25 cellular contexts compared by ENCODE assay signal in genomic region chr18:39752351-39752750, GRCh38.
A peak's percentile ranks its signal among the peaks of the same experiment; 100 is the strongest.
DNase-seq lines count a peak whose midpoint lies in the region; ATAC-seq and TF ChIP-seq lines count a peak whose summit lies in the region.
"Had no signal": no experiment of that assay in that cellular context is flagged by ENCODE, and none has a peak within 500 bp of the region (broad histone marks: within the 10 kb centered on the region; RNA-seq: fewer than 3 reads in every experiment).

No MANE protein-coding gene starts in this region.

- TF ChIP-seq POLR2A in testis (IDR thresholded peaks at IDR 0.05): no peak

- in situ Hi-C loops in HAP-1 (cut with MboI; ENCODE audit: low sequenced_read_pairs): no loop called here

- H3K4me3 Mint-ChIP-seq in endodermal cell (no peak overlapping the region), neural crest cell (no peak overlapping the region)
- H3K4me3 Mint-ChIP-seq: CD4-positive, CD25-positive, alpha-beta regulatory T cell had no signal

- intact Hi-C loops in testis (cut with DNase I; ENCODE audit: low total_unique reads): no loop called here

- H3K27me3 ChIP-seq in HAP-1 (ENCODE audit: low read depth) (no peaks in the 10 kb centered on the region), endodermal cell (ENCODE audit: control insufficient read depth, insufficient read depth, low read length, poor library complexity, severe bottlenecking) (no peaks in the 10 kb centered on the region), testis (no peaks in the 10 kb centered on the region)
- H3K27me3 ChIP-seq: BLaER1 had no signal

- H3K27me3 Mint-ChIP-seq in endodermal cell (ENCODE audit: insufficient read depth): no peaks in the 10 kb centered on the region
- H3K27me3 Mint-ChIP-seq in neural crest cell (ENCODE audit: low read depth): no peaks in the 10 kb centered on the region
- H3K27me3 Mint-ChIP-seq: CD4-positive, CD25-positive, alpha-beta regulatory T cell had no signal

- H3K27ac ChIP-seq in endodermal cell (ENCODE audit: low read depth, low read length) (peak overlapping the region; percentile 68), testis (peak overlapping the region; percentile 31 to 57), substantia nigra (ENCODE audit: low read depth, low read length, poor library complexity, severe bottlenecking) (no peak overlapping the region)
- H3K27ac ChIP-seq: BLaER1 had no signal

- H3K4me1 ChIP-seq in HAP-1 (peaks cover 20% of the 10 kb centered on the region), endodermal cell (ENCODE audit: control insufficient read depth, insufficient read depth, low read length) (no peaks in the 10 kb centered on the region), testis (peaks cover 5% of the 10 kb centered on the region)
- H3K4me1 ChIP-seq: BLaER1 had no signal

- H3K9me3 ChIP-seq in HAP-1 (peaks cover 3% of the 10 kb centered on the region), endodermal cell (ENCODE audit: control insufficient read depth, low read length) (peaks cover 27% of the 10 kb centered on the region), testis (no peaks in the 10 kb centered on the region)
- H3K9me3 ChIP-seq: BLaER1 had no signal

- peaks cover 9% of the 10 kb centered on the region; the same call in 1 of the 2 replicates for H3K36me3 ChIP-seq in HAP-1 (replicated peaks)
- H3K36me3 ChIP-seq in endodermal cell (ENCODE audit: control insufficient read depth, insufficient read depth, low read length): peaks cover 14% of the 10 kb centered on the region
- H3K36me3 ChIP-seq in testis (ENCODE audit: low read depth, missing control alignments): no peaks in the 10 kb centered on the region
- H3K36me3 ChIP-seq: BLaER1 had no signal

- no peaks in the 10 kb centered on the region for H3K4me1 Mint-ChIP-seq in endodermal cell
- peaks cover 17% of the 10 kb centered on the region for H3K4me1 Mint-ChIP-seq in neural crest cell
- H3K4me1 Mint-ChIP-seq: CD4-positive, CD25-positive, alpha-beta regulatory T cell had no signal

- peak; percentile 60 to 75 for DNase-seq in HAP-1 (ENCODE audit: low spot score in 2 of 2)
- no peak for DNase-seq in endodermal cell
- no peak for DNase-seq in neural crest cell (ENCODE audit: low read depth, low spot score)
- DNase-seq in testis: no peak
- DNase-seq in DMS114 treated with DMSO at 0.1 percent for 48 hours (lab: John Stamatoyannopoulos, UW; ENCODE audit: unreplicated experiment): no peak
- DNase-seq in substantia nigra (lab: John Stamatoyannopoulos, UW): no peak
- DNase-seq: CD4-positive, CD25-positive, alpha-beta regulatory T cell; DMS53; EL; GDM1; Kasumi-1; NCI-H1092 treated with DMSO at 0.1 percent for 48 hours; NCI-H1436; NCI-H187; NCI-H2081 treated with DMSO at 0.1 percent for 48 hours; NCI-H2171; NCI-H226; NCI-H510A; NCI-H69; Right ventricle myocardium superior; RPMI8226 had no signal

- H3K9me3 Mint-ChIP-seq in endodermal cell (peaks cover 17% of the 10 kb centered on the region), neural crest cell (peaks cover 12% of the 10 kb centered on the region)

- 57 to 58% methylated on average over 2 of the region's 2 CpGs for WGBS in endodermal cell (ENCODE audit: insufficient coverage in 1 of 2, insufficient read length in 1 of 2), 2 experiments
- WGBS in testis, 2 donors: 24 to 53% methylated on average over 2 of the region's 2 CpGs

- H3K36me3 Mint-ChIP-seq in endodermal cell (ENCODE audit: low read depth) (peaks cover 16% of the 10 kb centered on the region), neural crest cell (ENCODE audit: low read depth) (peaks cover 30% of the 10 kb centered on the region)
- H3K36me3 Mint-ChIP-seq: CD4-positive, CD25-positive, alpha-beta regulatory T cell had no signal

- no peak overlapping the region for H3K27ac Mint-ChIP-seq in endodermal cell
- peak overlapping the region; percentile 2 for H3K27ac Mint-ChIP-seq in neural crest cell (ENCODE audit: unreplicated experiment)
- H3K27ac Mint-ChIP-seq: CD4-positive, CD25-positive, alpha-beta regulatory T cell had no signal

- H3K4me3 ChIP-seq in HAP-1 (no peak overlapping the region), endodermal cell (ENCODE audit: low read length) (no peak overlapping the region), testis (no peak overlapping the region)
- H3K4me3 ChIP-seq: BLaER1, GM12878 had no signal

- no peak overlapping the region for H3K9ac ChIP-seq in endodermal cell (ENCODE audit: extremely low read depth, low read length, poor library complexity, severe bottlenecking)
- H3K9ac ChIP-seq: BLaER1 had no signal

- ATAC-seq in HG03469 (IDR thresholded peaks at IDR 0.05; ENCODE audit: unreplicated experiment): no peak
- ATAC-seq: GM12878, HCT116 had no signal

- no peak for TF ChIP-seq CTCF in endodermal cell (conservative IDR thresholded peaks at IDR 0.05)
- no peak for TF ChIP-seq CTCF in neural crest cell (conservative IDR thresholded peaks at IDR 0.05)
- no peak for TF ChIP-seq CTCF in testis (IDR thresholded peaks at IDR 0.05)

Comparison
In these comparisons a context has a peak if more than half of its experiments do, and no peak if none do; other contexts are left out.
1. DNase-seq: peak in HAP-1 (2 of 2); none in endodermal cell (single experiment), neural crest cell (single experiment), testis (single experiment), DMS114 treated with DMSO at 0.1 percent for 48 hours (single experiment) and substantia nigra (0 of 49).